In the genomic region with DNA sequence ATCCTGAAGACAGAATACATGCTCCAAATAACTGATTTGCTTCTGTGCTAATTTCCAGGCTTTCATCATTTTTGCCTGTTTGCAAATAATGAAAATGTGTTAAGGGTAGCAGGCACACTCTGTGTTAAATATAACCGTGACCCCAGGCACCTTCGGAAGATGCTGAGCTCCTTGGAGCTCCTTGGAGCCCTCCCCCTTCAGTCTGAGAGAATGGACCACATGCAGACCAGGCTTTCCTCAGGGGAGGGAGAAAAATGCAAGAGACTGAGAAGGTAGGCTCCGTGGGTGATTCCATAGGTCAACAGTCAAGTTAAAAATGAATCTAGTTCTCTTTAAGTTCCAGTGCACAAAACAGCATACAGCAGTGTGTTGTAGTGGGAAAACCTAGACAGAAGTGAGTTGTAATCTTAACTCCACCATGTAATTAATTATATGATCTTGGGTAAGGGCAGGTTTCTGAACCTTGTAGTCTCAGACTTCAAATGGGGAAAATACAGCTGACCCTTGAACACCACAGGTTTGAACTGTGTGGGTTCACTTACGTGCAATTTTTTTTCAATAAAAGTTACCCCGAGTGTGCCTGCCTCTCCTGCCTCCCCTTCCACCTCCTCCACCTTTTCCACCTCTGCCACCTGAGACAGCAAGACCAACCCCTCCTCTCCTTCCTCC, we compare ENCODE assay signal across 34 cellular contexts.
"Had no signal": no experiment of that assay in that cellular context is flagged by ENCODE, and none has a peak within 500 bp of the region (broad histone marks: within the 10 kb centered on the region; RNA-seq: fewer than 3 reads in every experiment).

No MANE protein-coding gene starts in this region.

- ATAC-seq: activated T-cell treated with anti-CD3 and anti-CD28 coated beads, Interleukin-2, amount 50 U/mL, for 72 hours; activated T-helper 17 cell treated with anti-CD3 and anti-CD28 coated beads, Interleukin-2, amount 50 U/mL, for 72 hours; PC-3 had no signal

- H3K27ac ChIP-seq: ascending aorta, cardiac muscle cell, KMS-11, VCaP had no signal

- H3K27me3 Mint-ChIP-seq: activated T-helper 17 cell treated with anti-CD3 and anti-CD28 coated beads, Interleukin-2, amount 50 U/mL, for 72 hours had no signal

- H3K4me2 ChIP-seq: KMS-11 had no signal

- H3K4me1 Mint-ChIP-seq: activated T-helper 17 cell treated with anti-CD3 and anti-CD28 coated beads, Interleukin-2, amount 50 U/mL, for 72 hours had no signal

- DNase-seq: activated CD4-positive, alpha-beta memory T cell treated with anti-CD3 and anti-CD28 coated beads, Interleukin-2, amount 10 ng/mL, durations not matched to agents 7 days and 5 days; activated CD4-positive, alpha-beta T cell treated with anti-CD3 and anti-CD28 coated beads for 1 hour; activated CD4-positive, alpha-beta T cell treated with anti-CD3 and anti-CD28 coated beads for 48 hours; activated CD4-positive, CD25-positive, alpha-beta regulatory T cell; activated effector memory CD4-positive, alpha-beta T cell treated with anti-CD3 and anti-CD28 coated beads, Interleukin-2, amount 50 U/mL, for 16 hours; activated naive CD4-positive, alpha-beta T cell; activated naive CD4-positive, alpha-beta T cell treated with anti-CD3 and anti-CD28 coated beads, Interleukin-2, amount 50 U/mL, for 16 hours; activated naive CD8-positive, alpha-beta T cell treated with anti-CD3 and anti-CD28 coated beads, Interleukin-2, amount 10 ng/mL, durations not matched to agents 7 days and 5 days; activated T-cell treated with anti-CD3 and anti-CD28 coated beads, Interleukin-2, amount 50 U/mL, for 1 hour; activated T-cell treated with anti-CD3 and anti-CD28 coated beads, Interleukin-2, amount 50 U/mL, for 72 hours; amygdala; NCI-H1092 treated with DMSO at 0.1 percent for 48 hours; NCI-H1417; NCI-H146; NCI-H187; NCI-H2107; NCI-H2171; NCI-H510A; NCI-H526; NCI-H748 treated with DMSO at 0.1 percent for 48 hours; NK-92 treated with Interleukin-12 subunit alpha and Interleukin-12 subunit beta, amount 100 ng/mL, for 24 hours; PC-3; Peyer's patch; RPMI8226; SHP77 treated with DMSO at 0.1 percent for 48 hours; SW 1271; T-helper 1 cell; T-helper 2 cell; T-helper 9 cell had no signal

- H3K4me3 ChIP-seq: ascending aorta, cardiac muscle cell, Peyer's patch had no signal

- H3K27me3 ChIP-seq: ascending aorta, cardiac muscle cell, Peyer's patch had no signal

- H3K36me3 Mint-ChIP-seq: activated naive CD8-positive, alpha-beta T cell treated with anti-CD3 and anti-CD28 coated beads, Interleukin-2, amount 10 ng/mL, durations not matched to agents 7 days and 5 days had no signal

- H3K9ac ChIP-seq: KMS-11 had no signal

- H3K36me3 ChIP-seq: ascending aorta, cardiac muscle cell, Peyer's patch had no signal

- H3K4me1 ChIP-seq: ascending aorta had no signal

- H3K4me3 Mint-ChIP-seq: activated CD4-positive, alpha-beta memory T cell treated with anti-CD3 and anti-CD28 coated beads, Interleukin-2, amount 10 ng/mL, durations not matched to agents 7 days and 5 days; activated naive CD8-positive, alpha-beta T cell treated with anti-CD3 and anti-CD28 coated beads, Interleukin-2, amount 10 ng/mL, durations not matched to agents 7 days and 5 days; activated T-cell treated with anti-CD3 and anti-CD28 coated beads, Interleukin-2, amount 50 U/mL, for 72 hours; activated T-helper 17 cell treated with anti-CD3 and anti-CD28 coated beads, Interleukin-2, amount 50 U/mL, for 72 hours had no signal

- H3K27ac Mint-ChIP-seq: activated CD4-positive, alpha-beta memory T cell treated with anti-CD3 and anti-CD28 coated beads, Interleukin-2, amount 10 ng/mL, durations not matched to agents 7 days and 5 days; activated naive CD8-positive, alpha-beta T cell treated with anti-CD3 and anti-CD28 coated beads, Interleukin-2, amount 10 ng/mL, durations not matched to agents 7 days and 5 days; activated T-cell treated with anti-CD3 and anti-CD28 coated beads, Interleukin-2, amount 50 U/mL, for 72 hours; activated T-helper 17 cell treated with anti-CD3 and anti-CD28 coated beads, Interleukin-2, amount 50 U/mL, for 72 hours had no signal
